Comparison of ENCODE assay signal across 1 cellular context in the genomic region with DNA sequence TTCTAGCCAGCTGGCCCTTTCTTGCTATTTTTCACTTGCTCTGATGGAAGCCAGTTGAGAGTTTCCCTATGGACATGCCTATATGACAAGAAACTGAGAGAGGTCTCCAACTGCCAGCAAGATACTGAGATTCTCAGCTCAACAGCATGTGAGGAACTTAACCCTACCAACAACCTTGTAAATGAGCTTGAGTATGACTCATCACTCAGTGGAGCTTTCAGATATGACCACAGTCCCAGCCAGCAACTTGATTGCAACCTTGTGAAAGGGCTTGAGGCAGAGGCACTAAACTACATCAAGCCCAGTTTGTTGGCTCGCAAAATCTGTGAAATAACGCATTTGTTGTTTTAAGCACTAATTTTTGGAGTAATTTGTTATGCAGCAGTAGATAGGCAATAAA.
TF ChIP-seq lines count a peak whose summit lies in the region.

No MANE protein-coding gene starts in this region.

TF ChIP-seq in K562, 482 proteins besides CTCF, POLR2A, EP300 and RAD21 (continued from another document):
- TF ChIP-seq, protein P1, sequence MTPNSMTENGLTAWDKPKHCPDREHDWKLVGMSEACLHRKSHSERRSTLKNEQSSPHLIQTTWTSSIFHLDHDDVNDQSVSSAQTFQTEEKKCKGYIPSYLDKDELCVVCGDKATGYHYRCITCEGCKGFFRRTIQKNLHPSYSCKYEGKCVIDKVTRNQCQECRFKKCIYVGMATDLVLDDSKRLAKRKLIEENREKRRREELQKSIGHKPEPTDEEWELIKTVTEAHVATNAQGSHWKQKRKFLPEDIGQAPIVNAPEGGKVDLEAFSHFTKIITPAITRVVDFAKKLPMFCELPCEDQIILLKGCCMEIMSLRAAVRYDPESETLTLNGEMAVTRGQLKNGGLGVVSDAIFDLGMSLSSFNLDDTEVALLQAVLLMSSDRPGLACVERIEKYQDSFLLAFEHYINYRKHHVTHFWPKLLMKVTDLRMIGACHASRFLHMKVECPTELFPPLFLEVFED (CRISPR knock-in tag; conservative IDR thresholded peaks at IDR 0.05) = no peak
- no peak for TF ChIP-seq ZC3H8 (IDR thresholded peaks at IDR 0.05)
- no peak for TF ChIP-seq ZKSCAN8 (CRISPR knock-in tag; IDR thresholded peaks at IDR 0.05)
